29 cellular contexts compared by ENCODE assay signal in genomic region chr7:4790516-4790991, GRCh38.
"Had no signal": no experiment of that assay in that cellular context is flagged by ENCODE, and none has a peak within 500 bp of the region (broad histone marks: within the 10 kb centered on the region; RNA-seq: fewer than 3 reads in every experiment).

No MANE protein-coding gene starts in this region.

- H3K4me3 Mint-ChIP-seq: activated B cell treated with CpG ODN at 0.5 μM for 24 hours; activated CD4-positive, alpha-beta memory T cell treated with anti-CD3 and anti-CD28 coated beads for 36 hours; activated naive CD4-positive, alpha-beta T cell treated with anti-CD3 and anti-CD28 coated beads, Interleukin-2, amount 10 ng/mL, durations not matched to agents 7 days and 5 days; activated naive CD8-positive, alpha-beta T cell; activated naive CD8-positive, alpha-beta T cell treated with anti-CD3 and anti-CD28 coated beads, Interleukin-2, amount 50 U/mL, for 24 hours; brain; T-helper 1 cell treated with Interleukin-12 subunit alpha and Interleukin-12 subunit beta and Interleukin-4 antibody, amounts not matched to agents 30 μg/mL and 1 μg/mL, for 36 hours; T-helper 2 cell treated with Interferon-gamma antibody and Interleukin-4, amounts not matched to agents 5 μg/mL and 100 μg/mL, for 36 hours had no signal

- H3K36me3 Mint-ChIP-seq: activated naive CD8-positive, alpha-beta T cell had no signal

- H3K27me3 Mint-ChIP-seq: activated B cell treated with CpG ODN at 0.5 μM for 24 hours; activated CD4-positive, alpha-beta memory T cell treated with anti-CD3 and anti-CD28 coated beads for 36 hours; activated naive CD4-positive, alpha-beta T cell treated with anti-CD3 and anti-CD28 coated beads, Interleukin-2, amount 10 ng/mL, durations not matched to agents 7 days and 5 days; activated naive CD8-positive, alpha-beta T cell; activated naive CD8-positive, alpha-beta T cell treated with anti-CD3 and anti-CD28 coated beads, Interleukin-2, amount 50 U/mL, for 24 hours had no signal

- DNase-seq: activated B cell treated with CpG ODN at 0.5 μM for 24 hours; activated CD4-positive, alpha-beta memory T cell treated with anti-CD3 and anti-CD28 coated beads for 36 hours; activated CD4-positive, alpha-beta T cell treated with anti-CD3 and anti-CD28 coated beads for 4 hours; activated CD4-positive, alpha-beta T cell treated with anti-CD3 and anti-CD28 coated beads, Interleukin-2, amount 50 U/mL, for 1 hour; activated CD4-positive, CD25-positive, alpha-beta regulatory T cell treated with anti-CD3 and anti-CD28 coated beads, Interleukin-2, amount 50 U/mL, for 72 hours; activated CD8-positive, alpha-beta memory T cell treated with anti-CD3 and anti-CD28 coated beads, Interleukin-2, amount 50 U/mL, for 4 hours; activated effector memory CD4-positive, alpha-beta T cell treated with Interleukin-2 at 50 U/mL for 16 hours; activated naive CD4-positive, alpha-beta T cell treated with anti-CD3 and anti-CD28 coated beads, Interleukin-2, amount 10 ng/mL, durations not matched to agents 7 days and 5 days; activated naive CD8-positive, alpha-beta T cell treated with anti-CD3 and anti-CD28 coated beads, Interleukin-2, amount 50 U/mL, for 24 hours; activated T-cell treated with anti-CD3 and anti-CD28 coated beads, Interleukin-2, amount 50 U/mL, for 48 hours; Kasumi-1; KG1; MG63; NCI-H1048; NCI-H1105 treated with DMSO at 0.1 percent for 48 hours; NCI-H1436; NCI-H1694; NCI-H1930; NCI-H2081 treated with DMSO at 0.1 percent for 48 hours; NCI-H226; NCI-H446 treated with DMSO at 0.1 percent for 48 hours; NCI-H524; NCI-H69; SIG-M5 had no signal

- H3K9me3 ChIP-seq: MG63 had no signal

- H3K27ac Mint-ChIP-seq: activated B cell treated with CpG ODN at 0.5 μM for 24 hours; activated CD4-positive, alpha-beta memory T cell treated with anti-CD3 and anti-CD28 coated beads for 36 hours; activated naive CD4-positive, alpha-beta T cell treated with anti-CD3 and anti-CD28 coated beads, Interleukin-2, amount 10 ng/mL, durations not matched to agents 7 days and 5 days; activated naive CD8-positive, alpha-beta T cell; activated naive CD8-positive, alpha-beta T cell treated with anti-CD3 and anti-CD28 coated beads, Interleukin-2, amount 50 U/mL, for 24 hours; T-helper 1 cell treated with Interleukin-12 subunit alpha and Interleukin-12 subunit beta and Interleukin-4 antibody, amounts not matched to agents 30 μg/mL and 1 μg/mL, for 36 hours; T-helper 2 cell treated with Interferon-gamma antibody and Interleukin-4, amounts not matched to agents 5 μg/mL and 100 μg/mL, for 36 hours had no signal

- ATAC-seq: activated naive CD8-positive, alpha-beta T cell treated with anti-CD3 and anti-CD28 coated beads, Interleukin-2, amount 50 U/mL, for 24 hours; Panc1 had no signal

- H3K4me3 ChIP-seq: MG63 had no signal

- H3K27me3 ChIP-seq: MG63 had no signal

- H3K4me1 Mint-ChIP-seq: activated naive CD8-positive, alpha-beta T cell treated with anti-CD3 and anti-CD28 coated beads, Interleukin-2, amount 50 U/mL, for 24 hours had no signal

- H3K9me3 Mint-ChIP-seq: activated B cell treated with CpG ODN at 0.5 μM for 24 hours; activated CD4-positive, alpha-beta memory T cell treated with anti-CD3 and anti-CD28 coated beads for 36 hours; activated naive CD4-positive, alpha-beta T cell treated with anti-CD3 and anti-CD28 coated beads, Interleukin-2, amount 10 ng/mL, durations not matched to agents 7 days and 5 days; activated naive CD8-positive, alpha-beta T cell treated with anti-CD3 and anti-CD28 coated beads, Interleukin-2, amount 50 U/mL, for 24 hours; T-helper 1 cell treated with Interleukin-12 subunit alpha and Interleukin-12 subunit beta and Interleukin-4 antibody, amounts not matched to agents 30 μg/mL and 1 μg/mL, for 36 hours; T-helper 2 cell treated with Interferon-gamma antibody and Interleukin-4, amounts not matched to agents 5 μg/mL and 100 μg/mL, for 36 hours had no signal
